ENCODE assay signal across 24 cellular contexts in the genomic region with DNA sequence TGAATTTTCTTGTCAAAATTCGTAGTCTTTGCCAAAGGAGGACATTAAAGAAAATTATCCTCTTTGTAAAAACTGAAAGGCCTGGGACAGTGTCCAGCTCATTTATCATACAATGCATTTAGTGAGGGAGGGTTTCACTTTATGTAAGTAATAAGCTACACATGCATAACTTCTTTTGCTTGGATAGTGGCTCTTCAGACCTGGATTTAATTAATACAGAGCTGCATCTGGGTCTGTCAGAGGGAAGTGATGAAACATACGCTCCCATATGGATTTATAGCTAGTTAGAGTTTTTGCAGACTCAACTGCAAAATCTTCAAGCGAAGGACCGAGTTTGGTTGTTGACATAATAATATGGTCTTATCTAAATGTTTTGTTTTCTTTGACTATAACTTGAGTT.
"Had no signal": no experiment of that assay in that cellular context is flagged by ENCODE, and none has a peak within 500 bp of the region (broad histone marks: within the 10 kb centered on the region; RNA-seq: fewer than 3 reads in every experiment).

No MANE protein-coding gene starts in this region.

- H3K4me1 ChIP-seq: right atrium auricular region, right lobe of liver, uterus had no signal

- H3K27me3 ChIP-seq: hepatocyte, ovary, right atrium auricular region, right lobe of liver, uterus had no signal

- H3K27ac Mint-ChIP-seq: naive B cell; natural killer cell; progenitor cell of endocrine pancreas; stimulated activated memory B cell treated with anti-CD40 and anti-IgM and Interleukin-4, amounts not matched to agents 10 μg/mL and 1 μg/mL and 100 μg/mL, for 72 hours; stimulated activated naive CD8-positive, alpha-beta T cell treated with anti-CD3 and anti-CD28 coated beads, Interleukin-15, amount 100 ng/mL, for 72 hours; type B pancreatic cell had no signal

- H3K4me3 Mint-ChIP-seq: naive B cell; natural killer cell; stimulated activated memory B cell treated with anti-CD40 and anti-IgM and Interleukin-4, amounts not matched to agents 10 μg/mL and 1 μg/mL and 100 μg/mL, for 72 hours; stimulated activated naive CD8-positive, alpha-beta T cell treated with anti-CD3 and anti-CD28 coated beads, Interleukin-15, amount 100 ng/mL, for 72 hours; type B pancreatic cell had no signal

- H2AFZ ChIP-seq: hepatocyte had no signal

- H3K79me2 ChIP-seq: hepatocyte had no signal

- H3K36me3 Mint-ChIP-seq: natural killer cell; stimulated activated memory B cell treated with anti-CD40 and anti-IgM and Interleukin-4, amounts not matched to agents 10 μg/mL and 1 μg/mL and 100 μg/mL, for 72 hours had no signal

- H3K4me2 ChIP-seq: hepatocyte, smooth muscle cell had no signal

- H3K27ac ChIP-seq: hepatocyte, lower lobe of right lung, ovary, right atrium auricular region, right lobe of liver, tibial nerve, uterus had no signal

- H3K9me3 ChIP-seq: ovary, right lobe of liver, uterus had no signal

- H3K9me3 Mint-ChIP-seq: natural killer cell had no signal

- H3K4me1 Mint-ChIP-seq: natural killer cell; stimulated activated memory B cell treated with anti-CD40 and anti-IgM and Interleukin-4, amounts not matched to agents 10 μg/mL and 1 μg/mL and 100 μg/mL, for 72 hours; stimulated activated naive CD8-positive, alpha-beta T cell treated with anti-CD3 and anti-CD28 coated beads, Interleukin-15, amount 100 ng/mL, for 72 hours had no signal

- DNase-seq: islet precursor cell; lower lobe of right lung; mammary epithelial cell; mesenchymal stem cell; naive B cell; natural killer cell; ovary; right lobe of liver; stimulated activated CD4-positive, alpha-beta T cell treated with anti-CD3 and anti-CD28 coated beads, Interleukin-1b, Interleukin-23, amount 100 ng/mL, for 48 hours; stimulated activated CD4-positive, alpha-beta T cell treated with anti-CD3 and anti-CD28 coated beads, Interleukin-2, amount 100 ng/mL, for 48 hours; stimulated activated CD4-positive, alpha-beta T cell treated with anti-CD3 and anti-CD28 coated beads, Interleukin-4, amount 100 ng/mL, for 4 hours; stimulated activated CD8-positive, alpha-beta memory T cell treated with anti-CD3 and anti-CD28 coated beads, Interleukin-4, amount 100 ng/mL, for 48 hours; stimulated activated naive CD4-positive, alpha-beta T cell treated with Interleukin-2 at 50 U/mL for 16 hours; stimulated activated naive CD8-positive, alpha-beta T cell treated with anti-CD3 and anti-CD28 coated beads, Interleukin-15, amount 100 ng/mL, for 72 hours; substantia nigra; uterus had no signal

- H3K4me3 ChIP-seq: hepatocyte, lower lobe of right lung, ovary, right atrium auricular region, right lobe of liver, smooth muscle cell, tibial nerve, uterus had no signal

- ATAC-seq: left lobe of liver; lower lobe of right lung; natural killer cell; right lobe of liver; stimulated activated memory B cell treated with anti-CD40 and anti-IgM and Interleukin-4, amounts not matched to agents 10 μg/mL and 1 μg/mL and 100 μg/mL, for 72 hours; stimulated activated naive CD8-positive, alpha-beta T cell treated with anti-CD3 and anti-CD28 coated beads, Interleukin-15, amount 100 ng/mL, for 72 hours had no signal
